In genomic region chr1:2496087-2496622, GRCh38 we compare ENCODE assay signal across 1 cellular context.
TF ChIP-seq lines count a peak whose summit lies in the region.

No MANE protein-coding gene starts in this region.

TF ChIP-seq in HepG2, 621 proteins besides CTCF, POLR2A, EP300 and RAD21 (continued from another document and continues in another):
- TF ChIP-seq, protein P1, sequence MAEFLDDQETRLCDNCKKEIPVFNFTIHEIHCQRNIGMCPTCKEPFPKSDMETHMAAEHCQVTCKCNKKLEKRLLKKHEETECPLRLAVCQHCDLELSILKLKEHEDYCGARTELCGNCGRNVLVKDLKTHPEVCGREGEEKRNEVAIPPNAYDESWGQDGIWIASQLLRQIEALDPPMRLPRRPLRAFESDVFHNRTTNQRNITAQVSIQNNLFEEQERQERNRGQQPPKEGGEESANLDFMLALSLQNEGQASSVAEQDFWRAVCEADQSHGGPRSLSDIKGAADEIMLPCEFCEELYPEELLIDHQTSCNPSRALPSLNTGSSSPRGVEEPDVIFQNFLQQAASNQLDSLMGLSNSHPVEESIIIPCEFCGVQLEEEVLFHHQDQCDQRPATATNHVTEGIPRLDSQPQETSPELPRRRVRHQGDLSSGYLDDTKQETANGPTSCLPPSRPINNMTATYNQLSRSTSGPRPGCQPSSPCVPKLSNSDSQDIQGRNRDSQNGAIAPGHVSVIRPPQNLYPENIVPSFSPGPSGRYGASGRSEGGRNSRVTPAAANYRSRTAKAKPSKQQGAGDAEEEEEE (CRISPR knock-in tag; IDR thresholded peaks at IDR 0.05; ENCODE audit: borderline replicate concordance): no peak
- no peak; the same call in 1 of the 2 replicates for TF ChIP-seq ZSCAN21 (CRISPR knock-in tag; IDR thresholded peaks at IDR 0.05; ENCODE audit: borderline replicate concordance)
- TF ChIP-seq KDM1A (CRISPR knock-in tag; IDR thresholded peaks at IDR 0.05): no peak
- no peak for TF ChIP-seq ZHX1 (CRISPR knock-in tag; IDR thresholded peaks at IDR 0.05; ENCODE audit: low read depth)
- TF ChIP-seq TFDP1 (CRISPR knock-in tag; IDR thresholded peaks at IDR 0.05; ENCODE audit: borderline replicate concordance): peak; percentile 17; the same call in 1 of the 2 replicates
- no peak for TF ChIP-seq KDM4B (CRISPR knock-in tag; IDR thresholded peaks at IDR 0.05)
- no peak for TF ChIP-seq ZNF740 (CRISPR knock-in tag; IDR thresholded peaks at IDR 0.05)
- TF ChIP-seq NFYC (CRISPR knock-in tag; IDR thresholded peaks at IDR 0.05): no peak
- no peak for TF ChIP-seq IRF9 (CRISPR knock-in tag; IDR thresholded peaks at IDR 0.05; ENCODE audit: borderline replicate concordance)
- no peak for TF ChIP-seq ZNF674 (CRISPR knock-in tag; IDR thresholded peaks at IDR 0.05; ENCODE audit: low read depth)
- no peak for TF ChIP-seq SATB2 (CRISPR knock-in tag; IDR thresholded peaks at IDR 0.05)
- TF ChIP-seq NFE2L2 (IDR thresholded peaks at IDR 0.05; ENCODE audit: low read length): no peak
- no peak for TF ChIP-seq TAF15 (IDR thresholded peaks at IDR 0.05; ENCODE audit: low read depth, low read length, poor library complexity, severe bottlenecking)
- TF ChIP-seq SNAPC4 (CRISPR knock-in tag; IDR thresholded peaks at IDR 0.05): no peak
- TF ChIP-seq AGO1 (IDR thresholded peaks at IDR 0.05; ENCODE audit: low read depth, low read length, poor library complexity, severe bottlenecking): no peak
- no peak for TF ChIP-seq ZNF251 (CRISPR knock-in tag; IDR thresholded peaks at IDR 0.05)
- no peak for TF ChIP-seq MXD3 (CRISPR knock-in tag; IDR thresholded peaks at IDR 0.05)
- TF ChIP-seq ZNF558 (CRISPR knock-in tag; IDR thresholded peaks at IDR 0.05; ENCODE audit: borderline replicate concordance): peak; percentile 51; the same call in 1 of the 2 replicates
- no peak for TF ChIP-seq TBP (CRISPR knock-in tag; IDR thresholded peaks at IDR 0.05)
- TF ChIP-seq MLLT10 (CRISPR knock-in tag; IDR thresholded peaks at IDR 0.05): no peak
- TF ChIP-seq ZNF792 (CRISPR knock-in tag; IDR thresholded peaks at IDR 0.05): no peak
- TF ChIP-seq STAT6 (CRISPR knock-in tag; IDR thresholded peaks at IDR 0.05; ENCODE audit: borderline replicate concordance): no peak
- no peak for TF ChIP-seq HMGA1 (CRISPR knock-in tag; conservative IDR thresholded peaks at IDR 0.05)
- peak; percentile 61 for TF ChIP-seq RBFOX2 (IDR thresholded peaks at IDR 0.05; ENCODE audit: low read depth, low read length)
- no peak for TF ChIP-seq SETDB1 (CRISPR knock-in tag; IDR thresholded peaks at IDR 0.05; ENCODE audit: borderline replicate concordance)
- no peak for TF ChIP-seq NCOR1 (IDR thresholded peaks at IDR 0.05; ENCODE audit: borderline replicate concordance, low read length)
- no peak for TF ChIP-seq ZNF841 (CRISPR knock-in tag; IDR thresholded peaks at IDR 0.05; ENCODE audit: borderline replicate concordance)
- TF ChIP-seq, protein P2, sequence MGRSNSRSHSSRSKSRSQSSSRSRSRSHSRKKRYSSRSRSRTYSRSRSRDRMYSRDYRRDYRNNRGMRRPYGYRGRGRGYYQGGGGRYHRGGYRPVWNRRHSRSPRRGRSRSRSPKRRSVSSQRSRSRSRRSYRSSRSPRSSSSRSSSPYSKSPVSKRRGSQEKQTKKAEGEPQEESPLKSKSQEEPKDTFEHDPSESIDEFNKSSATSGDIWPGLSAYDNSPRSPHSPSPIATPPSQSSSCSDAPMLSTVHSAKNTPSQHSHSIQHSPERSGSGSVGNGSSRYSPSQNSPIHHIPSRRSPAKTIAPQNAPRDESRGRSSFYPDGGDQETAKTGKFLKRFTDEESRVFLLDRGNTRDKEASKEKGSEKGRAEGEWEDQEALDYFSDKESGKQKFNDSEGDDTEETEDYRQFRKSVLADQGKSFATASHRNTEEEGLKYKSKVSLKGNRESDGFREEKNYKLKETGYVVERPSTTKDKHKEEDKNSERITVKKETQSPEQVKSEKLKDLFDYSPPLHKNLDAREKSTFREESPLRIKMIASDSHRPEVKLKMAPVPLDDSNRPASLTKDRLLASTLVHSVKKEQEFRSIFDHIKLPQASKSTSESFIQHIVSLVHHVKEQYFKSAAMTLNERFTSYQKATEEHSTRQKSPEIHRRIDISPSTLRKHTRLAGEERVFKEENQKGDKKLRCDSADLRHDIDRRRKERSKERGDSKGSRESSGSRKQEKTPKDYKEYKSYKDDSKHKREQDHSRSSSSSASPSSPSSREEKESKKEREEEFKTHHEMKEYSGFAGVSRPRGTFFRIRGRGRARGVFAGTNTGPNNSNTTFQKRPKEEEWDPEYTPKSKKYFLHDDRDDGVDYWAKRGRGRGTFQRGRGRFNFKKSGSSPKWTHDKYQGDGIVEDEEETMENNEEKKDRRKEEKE (IDR thresholded peaks at IDR 0.05): no peak
- no peak for TF ChIP-seq ZNF225 (CRISPR knock-in tag; IDR thresholded peaks at IDR 0.05)
- TF ChIP-seq THAP11 (CRISPR knock-in tag; IDR thresholded peaks at IDR 0.05): no peak
- TF ChIP-seq, protein P3, sequence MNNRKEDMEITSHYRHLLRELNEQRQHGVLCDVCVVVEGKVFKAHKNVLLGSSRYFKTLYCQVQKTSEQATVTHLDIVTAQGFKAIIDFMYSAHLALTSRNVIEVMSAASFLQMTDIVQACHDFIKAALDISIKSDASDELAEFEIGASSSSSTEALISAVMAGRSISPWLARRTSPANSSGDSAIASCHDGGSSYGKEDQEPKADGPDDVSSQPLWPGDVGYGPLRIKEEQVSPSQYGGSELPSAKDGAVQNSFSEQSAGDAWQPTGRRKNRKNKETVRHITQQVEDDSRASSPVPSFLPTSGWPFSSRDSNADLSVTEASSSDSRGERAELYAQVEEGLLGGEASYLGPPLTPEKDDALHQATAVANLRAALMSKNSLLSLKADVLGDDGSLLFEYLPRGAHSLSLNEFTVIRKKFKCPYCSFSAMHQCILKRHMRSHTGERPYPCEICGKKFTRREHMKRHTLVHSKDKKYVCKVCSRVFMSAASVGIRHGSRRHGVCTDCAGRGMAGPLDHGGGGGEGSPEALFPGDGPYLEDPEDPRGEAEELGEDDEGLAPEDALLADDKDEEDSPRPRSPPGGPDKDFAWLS (CRISPR knock-in tag; IDR thresholded peaks at IDR 0.05; ENCODE audit: borderline replicate concordance): no peak
- TF ChIP-seq HNRNPLL (IDR thresholded peaks at IDR 0.05; ENCODE audit: low read depth, low read length, poor library complexity, severe bottlenecking): peak; percentile 28
- TF ChIP-seq, protein P4, sequence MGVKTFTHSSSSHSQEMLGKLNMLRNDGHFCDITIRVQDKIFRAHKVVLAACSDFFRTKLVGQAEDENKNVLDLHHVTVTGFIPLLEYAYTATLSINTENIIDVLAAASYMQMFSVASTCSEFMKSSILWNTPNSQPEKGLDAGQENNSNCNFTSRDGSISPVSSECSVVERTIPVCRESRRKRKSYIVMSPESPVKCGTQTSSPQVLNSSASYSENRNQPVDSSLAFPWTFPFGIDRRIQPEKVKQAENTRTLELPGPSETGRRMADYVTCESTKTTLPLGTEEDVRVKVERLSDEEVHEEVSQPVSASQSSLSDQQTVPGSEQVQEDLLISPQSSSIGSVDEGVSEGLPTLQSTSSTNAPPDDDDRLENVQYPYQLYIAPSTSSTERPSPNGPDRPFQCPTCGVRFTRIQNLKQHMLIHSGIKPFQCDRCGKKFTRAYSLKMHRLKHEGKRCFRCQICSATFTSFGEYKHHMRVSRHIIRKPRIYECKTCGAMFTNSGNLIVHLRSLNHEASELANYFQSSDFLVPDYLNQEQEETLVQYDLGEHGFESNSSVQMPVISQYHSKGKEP (CRISPR knock-in tag; IDR thresholded peaks at IDR 0.05): no peak
- no peak for TF ChIP-seq ZNF337 (CRISPR knock-in tag; IDR thresholded peaks at IDR 0.05; ENCODE audit: borderline replicate concordance, low read depth)
- no peak for TF ChIP-seq MED13 (CRISPR knock-in tag; IDR thresholded peaks at IDR 0.05)
- TF ChIP-seq ETV5 (CRISPR knock-in tag; IDR thresholded peaks at IDR 0.05; ENCODE audit: borderline replicate concordance): peak; percentile 49; the same call in 1 of the 2 replicates
- no peak for TF ChIP-seq NONO (IDR thresholded peaks at IDR 0.05)
- TF ChIP-seq NONO (CRISPR knock-in tag; conservative IDR thresholded peaks at IDR 0.05): 0 out of 2 replicates have a peak, but pooled peaks have one; percentile 43
